ENCODE assay signal across 37 cellular contexts in the genomic region with DNA sequence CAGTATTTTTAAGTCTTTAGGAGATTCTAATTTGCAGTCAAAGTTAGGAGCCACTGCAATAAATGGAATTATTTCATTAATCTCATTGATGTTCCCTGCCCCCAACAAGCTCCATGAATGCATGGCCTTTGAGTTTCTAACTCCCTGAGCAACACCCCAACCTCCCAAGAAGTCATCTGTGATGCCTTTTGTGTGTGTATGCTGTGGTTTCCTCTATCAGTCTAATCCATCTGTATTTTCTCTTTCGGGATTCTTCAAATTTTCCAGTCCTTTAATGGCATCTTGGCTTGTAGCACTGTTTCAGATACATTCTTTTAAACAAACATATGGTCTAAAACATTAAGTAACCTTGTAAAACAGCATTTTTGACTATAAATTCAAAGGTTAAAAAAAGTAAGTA. TPM values are rescaled to one million over a fixed set of nuclear protein-coding genes. Genes with fewer than 3 reads are reported as not detected.
DNase-seq lines count a peak whose midpoint lies in the region; FAIRE-seq and TF ChIP-seq lines count a peak whose summit lies in the region.
"Had no signal": no experiment of that assay in that cellular context is flagged by ENCODE, and none has a peak within 500 bp of the region (broad histone marks: within the 10 kb centered on the region; RNA-seq: fewer than 3 reads in every experiment).

No MANE protein-coding gene starts in this region.

- H3K4me3 ChIP-seq in astrocyte of the spinal cord (ENCODE audit: low read depth, low read length) (no peak overlapping the region), smooth muscle cell (no peak overlapping the region)
- H3K4me3 ChIP-seq: adrenal gland, PC-9, thoracic aorta had no signal

- H3K36me3 ChIP-seq in smooth muscle cell (ENCODE audit: low read depth): no peaks in the 10 kb centered on the region
- H3K36me3 ChIP-seq: adrenal gland, thoracic aorta had no signal

- peak overlapping the region; percentile 33 for H2AFZ ChIP-seq in smooth muscle cell (ENCODE audit: low read depth)
- H2AFZ ChIP-seq: parathyroid adenoma, PC-9 had no signal

- WGBS in smooth muscle cell (ENCODE audit: low lambda C conversion rate): 17% methylated on average over 1 of the region's 1 CpG

- H3K79me2 ChIP-seq in smooth muscle cell (ENCODE audit: low read depth): no peaks in the 10 kb centered on the region
- H3K79me2 ChIP-seq: parathyroid adenoma had no signal

- in situ Hi-C loops in astrocyte of the spinal cord (cut with HindIII; ENCODE audit: low sequenced_read_pairs): no loop called here

- DNase-seq in NCI-H82 (lab: John Stamatoyannopoulos, UW) (peak; percentile 41), NCI-H82 treated with DMSO at 0.1 percent for 48 hours (lab: John Stamatoyannopoulos, UW; ENCODE audit: unreplicated experiment) (no peak), HTR-8/SVneo (ENCODE audit: insufficient read length, low spot score) (peak; percentile 3), astrocyte of the spinal cord (ENCODE audit: low read depth, low spot score) (peak; percentile 2), smooth muscle cell (lab: John Stamatoyannopoulos, UW; ENCODE audit: unreplicated experiment) (no peak), cerebellar nuclear complex (lab: John Stamatoyannopoulos, UW) (no peak), NCI-H524 (lab: John Stamatoyannopoulos, UW) (no peak)
- DNase-seq in activated CD4-positive, alpha-beta T cell treated with anti-CD3 and anti-CD28 coated beads for 1 hour: no peak
- DNase-seq: activated CD4-positive, alpha-beta memory T cell treated with anti-CD3 and anti-CD28 coated beads, Interleukin-2, amount 10 ng/mL, durations not matched to agents 7 days and 5 days; activated CD4-positive, CD25-positive, alpha-beta regulatory T cell treated with anti-CD3 and anti-CD28 coated beads, Interleukin-2, amount 50 U/mL, for 72 hours; activated CD8-positive, alpha-beta memory T cell treated with anti-CD3 and anti-CD28 coated beads, Interleukin-2, amount 50 U/mL, for 4 hours; activated naive CD4-positive, alpha-beta T cell treated with Interleukin-2 at 50 U/mL for 16 hours; adrenal gland; AML-193; CD4-positive, alpha-beta T cell; H9; hypothalamus; left colon; mammary epithelial cell; NCI-H1092; NCI-H1694 treated with DMSO at 0.1 percent for 48 hours; NCI-H2171; NCI-H510A treated with DMSO at 0.1 percent for 48 hours; PC-9; retina; Right ventricle myocardium superior; stimulated activated CD4-positive, alpha-beta T cell treated with anti-CD3 and anti-CD28 coated beads, Interleukin-2, amount 100 ng/mL, for 24 hours; stimulated activated naive CD8-positive, alpha-beta T cell treated with anti-CD3 and anti-CD28 coated beads, Interleukin-15, amount 100 ng/mL, for 72 hours had no signal

- FAIRE-seq in HTR-8/SVneo (lab: Jason Lieb, UNC): no peak
- FAIRE-seq: endothelial cell of umbilical vein, GM12891 had no signal

- TF ChIP-seq CTCF in astrocyte of the spinal cord (IDR thresholded peaks at IDR 0.05; ENCODE audit: low read depth, low read length) (no peak), smooth muscle cell (IDR thresholded peaks at IDR 0.05; ENCODE audit: borderline replicate concordance, insufficient read depth, poor library complexity, severe bottlenecking) (no peak)

- no peaks in the 10 kb centered on the region for H3K9me3 ChIP-seq in smooth muscle cell (replicated peaks; ENCODE audit: low read depth)
- H3K9me3 ChIP-seq: adrenal gland, thoracic aorta had no signal

- no peak overlapping the region for H3K27ac ChIP-seq in smooth muscle cell (ENCODE audit: low read depth)
- H3K27ac ChIP-seq: 22Rv1, adrenal gland, parathyroid adenoma, PC-9, thoracic aorta had no signal

- H3K4me1 ChIP-seq in smooth muscle cell (ENCODE audit: low read depth): no peaks in the 10 kb centered on the region
- H3K4me1 ChIP-seq: adrenal gland, parathyroid adenoma had no signal

- H3K9ac ChIP-seq in smooth muscle cell (ENCODE audit: low read depth): no peak overlapping the region
- H3K9ac ChIP-seq: parathyroid adenoma had no signal

- H4K20me1 ChIP-seq in smooth muscle cell (ENCODE audit: low read depth): no peaks in the 10 kb centered on the region

- no peaks in the 10 kb centered on the region for H3K27me3 ChIP-seq in smooth muscle cell (ENCODE audit: low read depth)
- H3K27me3 ChIP-seq: adrenal gland had no signal

- peak overlapping the region; percentile 28 for H3K4me2 ChIP-seq in smooth muscle cell
- H3K4me2 ChIP-seq: PC-9 had no signal

- H3F3A ChIP-seq in smooth muscle cell (ENCODE audit: low read depth): no peaks in the 10 kb centered on the region

RNA-seq across cellular contexts. Expression of a gene that starts 16.8 kb away (rescaled TPM):
- 0.31 TPM in 1 of 2 replicates, not detected in the other for total RNA-seq in smooth muscle cell
- not detected in 2 replicates for polyA plus RNA-seq in smooth muscle cell
- total RNA-seq: activated CD4-positive, alpha-beta memory T cell treated with anti-CD3 and anti-CD28 coated beads, Interleukin-2, amount 10 ng/mL, durations not matched to agents 7 days and 5 days; adrenal gland; CD4-positive, alpha-beta T cell; endothelial cell of umbilical vein; fibroblast of lung; glomerular endothelial cell; H9; left colon; mammary epithelial cell; PC-9; Right ventricle myocardium superior; thoracic aorta had no signal
- polyA plus RNA-seq: adrenal gland, endothelial cell of umbilical vein, neural cell, urinary bladder had no signal

RNA-seq across cellular contexts. Expression of a gene that starts 24.6 kb away (rescaled TPM):
- not detected in 2 replicates for total RNA-seq in smooth muscle cell
- 0.26 and 0.64 TPM in 2 replicates for polyA plus RNA-seq in smooth muscle cell
- total RNA-seq: CD4-positive, alpha-beta T cell; endothelial cell of umbilical vein; PC-9; thoracic aorta had no signal
- polyA plus RNA-seq: neural cell, urinary bladder had no signal

RNA-seq across cellular contexts. Expression of a gene that starts 37.0 kb away (rescaled TPM):
- total RNA-seq in smooth muscle cell: 26.8 and 29.8 TPM in 2 replicates
- 8.9 and 15.5 TPM in 2 replicates for polyA plus RNA-seq in smooth muscle cell
- total RNA-seq: activated CD4-positive, alpha-beta memory T cell treated with anti-CD3 and anti-CD28 coated beads, Interleukin-2, amount 10 ng/mL, durations not matched to agents 7 days and 5 days; H9; left colon; PC-9; Right ventricle myocardium superior; urinary bladder had no signal
- polyA plus RNA-seq: neural cell, urinary bladder had no signal

RNA-seq across cellular contexts. Expression of a gene that starts 45.3 kb away (rescaled TPM):
- total RNA-seq in smooth muscle cell: 13.9 and 20.5 TPM in 2 replicates
- 12.0 and 15.9 TPM in 2 replicates for polyA plus RNA-seq in smooth muscle cell

Comparison
In these comparisons a context has a peak if more than half of its experiments do, and no peak if none do; other contexts are left out.
1. DNase-seq: peak in NCI-H82 (single experiment), HTR-8/SVneo (single experiment) and astrocyte of the spinal cord (single experiment); none in NCI-H82 treated with DMSO at 0.1 percent for 48 hours (single experiment), smooth muscle cell (single experiment), cerebellar nuclear complex (0 of 2), NCI-H524 (0 of 2) and activated CD4-positive, alpha-beta T cell treated with anti-CD3 and anti-CD28 coated beads for 1 hour (single experiment).